ENCODE assay signal across 1 cellular context in genomic region chr3:148255981-148256969, GRCh38.
TF ChIP-seq lines count a peak whose summit lies in the region.

No MANE protein-coding gene starts in this region.

TF ChIP-seq in GM23338, 12 proteins besides CTCF, POLR2A, EP300 and RAD21 (continued from another document):
- no peak for TF ChIP-seq ETS1 (IDR thresholded peaks at IDR 0.05)
- TF ChIP-seq REST (IDR thresholded peaks at IDR 0.05; ENCODE audit: unreplicated experiment) = no peak
- no peak for TF ChIP-seq ZNF114 (CRISPR knock-in tag; IDR thresholded peaks at IDR 0.05)
